Comparison of ENCODE assay signal across 14 cellular contexts in the genomic region with DNA sequence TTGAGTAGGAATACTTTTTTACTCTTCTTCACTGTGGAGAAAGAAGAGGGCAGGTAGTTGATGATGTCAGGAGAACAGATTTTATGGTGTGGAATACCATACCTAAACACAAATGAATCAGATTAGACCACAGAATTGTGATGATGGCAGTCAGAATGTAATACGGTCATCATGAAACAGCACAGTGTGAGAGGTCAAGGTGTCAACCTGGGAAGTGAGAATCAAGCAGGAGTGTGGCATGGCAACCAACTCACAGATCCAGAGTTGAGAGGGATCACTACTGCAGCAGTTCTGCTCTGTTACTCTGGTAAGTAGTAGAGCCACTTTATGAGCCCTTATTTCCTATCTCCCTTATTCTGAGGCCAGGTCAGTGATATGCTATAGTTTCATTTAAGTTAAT. TPM values are rescaled to one million over a fixed set of nuclear protein-coding genes. Genes with fewer than 3 reads are reported as not detected.
DNase-seq lines count a peak whose midpoint lies in the region; ATAC-seq, FAIRE-seq and TF ChIP-seq lines count a peak whose summit lies in the region.
"Had no signal": no experiment of that assay in that cellular context is flagged by ENCODE, and none has a peak within 500 bp of the region (broad histone marks: within the 10 kb centered on the region; RNA-seq: fewer than 3 reads in every experiment).

No MANE protein-coding gene starts in this region.

- H3K27ac ChIP-seq in K562 (ENCODE audit: extremely low read depth, low read depth, low read length) = no peak overlapping the region
- H3K27ac ChIP-seq: heart left ventricle, thyroid gland had no signal

- ATAC-seq in natural killer cell treated with Interleukin-12 subunit alpha and Interleukin-12 subunit beta and Interleukin-15 and Interleukin-18, amount 100 ng/mL, for 72 hours = peak; percentile 52 to 70
- ATAC-seq in natural killer cell = no peak
- ATAC-seq in HG02973 (IDR thresholded peaks at IDR 0.05; ENCODE audit: unreplicated experiment) = peak; percentile 76
- peak; percentile 28; the same call in 1 of the 3 replicates for ATAC-seq in K562
- ATAC-seq in stimulated activated naive CD8-positive, alpha-beta T cell treated with anti-CD3 and anti-CD28 coated beads, Interleukin-15, amount 100 ng/mL, for 72 hours = peak; percentile 79
- ATAC-seq in HG03139 (IDR thresholded peaks at IDR 0.05; ENCODE audit: unreplicated experiment) = no peak
- ATAC-seq: heart left ventricle had no signal

- TF ChIP-seq CTCF in natural killer cell (IDR thresholded peaks at IDR 0.05) = no peak
- no peak for TF ChIP-seq CTCF in K562 (IDR thresholded peaks at IDR 0.05 in 2 of 3, conservative IDR thresholded peaks at IDR 0.05 in 1 of 3; ENCODE audit: insufficient read depth in 2 of 3, low read depth in 1 of 3, low read length in 3 of 3)

- FAIRE-seq in K562 (lab: Jason Lieb, UNC) = no peak
- FAIRE-seq: TTC549 had no signal

- peaks cover 15% of the 10 kb centered on the region for H3K36me3 Mint-ChIP-seq in natural killer cell treated with Interleukin-12 subunit alpha and Interleukin-12 subunit beta and Interleukin-15 and Interleukin-18, amount 100 ng/mL, for 72 hours
- peaks cover 23% of the 10 kb centered on the region for H3K36me3 Mint-ChIP-seq in natural killer cell

- 0 out of 2 replicates have a peak, but pooled peaks cover 4% of the 10 kb centered on the region for H4K20me1 ChIP-seq in K562 (replicated peaks; ENCODE audit: control insufficient read depth, insufficient read depth, low read length)

- no peaks in the 10 kb centered on the region for H3K9me3 Mint-ChIP-seq in natural killer cell treated with Interleukin-12 subunit alpha and Interleukin-12 subunit beta and Interleukin-15 and Interleukin-18, amount 100 ng/mL, for 72 hours
- no peaks in the 10 kb centered on the region for H3K9me3 Mint-ChIP-seq in natural killer cell
- H3K9me3 Mint-ChIP-seq in stimulated activated naive CD8-positive, alpha-beta T cell treated with anti-CD3 and anti-CD28 coated beads, Interleukin-15, amount 100 ng/mL, for 72 hours = no peaks in the 10 kb centered on the region

- no peaks in the 10 kb centered on the region for H3K27me3 ChIP-seq in K562 (ENCODE audit: control insufficient read depth in 2 of 2, insufficient read depth in 2 of 2, low read length in 2 of 2)
- H3K27me3 ChIP-seq: heart left ventricle, thyroid gland had no signal

- in situ Hi-C loops in K562 (cut with MboI) = no loop called here

- TF ChIP-seq POLR2A in K562 (conservative IDR thresholded peaks at IDR 0.05) = no peak

- H3K4me1 ChIP-seq in K562 (replicated peaks in 1 of 2; ENCODE audit: control insufficient read depth in 2 of 2, insufficient read depth in 2 of 2, low read length in 2 of 2) = no peaks in the 10 kb centered on the region
- H3K4me1 ChIP-seq: heart left ventricle, thyroid gland had no signal

- H2AFZ ChIP-seq in K562 (ENCODE audit: low read depth, low read length) = no peak overlapping the region

- H3K9me3 ChIP-seq in K562 (replicated peaks; ENCODE audit: control insufficient read depth, insufficient read depth, low read depth, low read length) = no peaks in the 10 kb centered on the region
- H3K9me3 ChIP-seq: heart left ventricle, thyroid gland had no signal

- BruUV-seq in K562 (replicated peaks; lab: Mats Ljungman, UMichigan) = no TSS peak

- H3K36me3 ChIP-seq in K562 (ENCODE audit: control insufficient read depth, insufficient read depth, low read length) = peaks cover 46% of the 10 kb centered on the region

- no peak overlapping the region for H3K4me2 ChIP-seq in K562 (ENCODE audit: insufficient read depth, low read length)

- no peaks in the 10 kb centered on the region for H3K79me2 ChIP-seq in K562 (ENCODE audit: control insufficient read depth, insufficient read depth, low read length)

- no peak for DNase-seq in natural killer cell treated with Interleukin-12 subunit alpha and Interleukin-12 subunit beta and Interleukin-15 and Interleukin-18, amount 100 ng/mL, for 72 hours (ENCODE audit: low spot score)
- no peak for DNase-seq in natural killer cell
- no peak for DNase-seq in K562 (ENCODE audit: extremely low read depth in 1 of 4, low spot score in 3 of 4)
- peak in 1 of 2 donors; percentile 11 for DNase-seq in stimulated activated naive CD8-positive, alpha-beta T cell treated with anti-CD3 and anti-CD28 coated beads, Interleukin-15, amount 100 ng/mL, for 72 hours
- DNase-seq in AG08395 (ENCODE audit: low spot score) = no peak
- no peak for DNase-seq in GM03348 (ENCODE audit: low spot score)
- DNase-seq: amygdala, cortex of kidney, heart left ventricle, thyroid gland had no signal

- POLR2A ChIA-PET in K562 (lab: Yijun Ruan, JAX) = no interaction called here

- TF ChIP-seq RAD21 in K562 (CRISPR knock-in tag; conservative IDR thresholded peaks at IDR 0.05 in 1 of 2, IDR thresholded peaks at IDR 0.05 in 1 of 2) = no peak

- WGBS in K562 (ENCODE audit: insufficient coverage, low coverage, missing lambda C conversion rate) = 60% methylated on average over 1 of the region's 1 CpG

- intact Hi-C loops in natural killer cell (cut with micrococcal nuclease) = no loop called here
- intact Hi-C loops in K562 (cut with micrococcal nuclease) = no loop called here

- H3K4me3 Mint-ChIP-seq in natural killer cell treated with Interleukin-12 subunit alpha and Interleukin-12 subunit beta and Interleukin-15 and Interleukin-18, amount 100 ng/mL, for 72 hours = no peak overlapping the region
- H3K4me3 Mint-ChIP-seq in natural killer cell = no peak overlapping the region
- no peak overlapping the region for H3K4me3 Mint-ChIP-seq in stimulated activated naive CD8-positive, alpha-beta T cell treated with anti-CD3 and anti-CD28 coated beads, Interleukin-15, amount 100 ng/mL, for 72 hours

- CTCF ChIA-PET in K562 (lab: Yijun Ruan, JAX; ENCODE audit: low intra/inter-chr PET ratio) = no interaction called here

- H3K4me3 ChIP-seq in K562 = no peak overlapping the region
- H3K4me3 ChIP-seq: heart left ventricle, thyroid gland had no signal

- H3K9me1 ChIP-seq in K562 (ENCODE audit: control insufficient read depth, insufficient read depth, low read length) = no peaks in the 10 kb centered on the region

- H3K4me1 Mint-ChIP-seq in natural killer cell treated with Interleukin-12 subunit alpha and Interleukin-12 subunit beta and Interleukin-15 and Interleukin-18, amount 100 ng/mL, for 72 hours (ENCODE audit: low read depth in 2 of 2) = peaks cover 6 to 9% of the 10 kb centered on the region in 2 donors
- H3K4me1 Mint-ChIP-seq in natural killer cell = no peaks in the 10 kb centered on the region
- peaks cover 18% of the 10 kb centered on the region for H3K4me1 Mint-ChIP-seq in stimulated activated naive CD8-positive, alpha-beta T cell treated with anti-CD3 and anti-CD28 coated beads, Interleukin-15, amount 100 ng/mL, for 72 hours

- H3K27ac Mint-ChIP-seq in natural killer cell treated with Interleukin-12 subunit alpha and Interleukin-12 subunit beta and Interleukin-15 and Interleukin-18, amount 100 ng/mL, for 72 hours = no peak overlapping the region
- H3K27ac Mint-ChIP-seq in natural killer cell = peak overlapping the region in 1 of 2 donors; percentile 59
- H3K27ac Mint-ChIP-seq in stimulated activated naive CD8-positive, alpha-beta T cell treated with anti-CD3 and anti-CD28 coated beads, Interleukin-15, amount 100 ng/mL, for 72 hours = no peak overlapping the region
- H3K27ac Mint-ChIP-seq: progenitor cell of endocrine pancreas had no signal

- no peak overlapping the region for H3K9ac ChIP-seq in K562 (ENCODE audit: insufficient read depth in 1 of 2, low read depth in 2 of 2, low read length in 2 of 2)

- TF ChIP-seq EP300 in K562 (IDR thresholded peaks at IDR 0.05; ENCODE audit: low read length) = no peak

- H3K27me3 Mint-ChIP-seq in natural killer cell treated with Interleukin-12 subunit alpha and Interleukin-12 subunit beta and Interleukin-15 and Interleukin-18, amount 100 ng/mL, for 72 hours = no peaks in the 10 kb centered on the region
- H3K27me3 Mint-ChIP-seq in natural killer cell (ENCODE audit: low read depth in 2 of 2) = no peaks in the 10 kb centered on the region
- no peaks in the 10 kb centered on the region for H3K27me3 Mint-ChIP-seq in stimulated activated naive CD8-positive, alpha-beta T cell treated with anti-CD3 and anti-CD28 coated beads, Interleukin-15, amount 100 ng/mL, for 72 hours
- H3K27me3 Mint-ChIP-seq: progenitor cell of endocrine pancreas had no signal

TF ChIP-seq in K562, 482 proteins besides CTCF, POLR2A, EP300 and RAD21 (continues in another document):
- TF ChIP-seq FOXJ3 (CRISPR knock-in tag; IDR thresholded peaks at IDR 0.05) (no peak), BCL6 (CRISPR knock-in tag; IDR thresholded peaks at IDR 0.05) (no peak), MEF2D (tag; conservative IDR thresholded peaks at IDR 0.05; ENCODE audit: low read depth) (no peak), ZNF165 (CRISPR knock-in tag; IDR thresholded peaks at IDR 0.05; ENCODE audit: borderline replicate concordance) (no peak)

RNA-seq across cellular contexts. Expression of gene METTL14, which starts 27.7 kb away (rescaled TPM):
- total RNA-seq in natural killer cell treated with Interleukin-12 subunit alpha and Interleukin-12 subunit beta and Interleukin-15 and Interleukin-18, amount 100 ng/mL, for 72 hours = 10 to 100 TPM; 38.9 to 53.7 TPM
- total RNA-seq in natural killer cell (10 to 100 TPM; 50.2 to 57.5 (median 51.9) TPM), K562 (2014; rRNA removed) (20.2 and 20.4 TPM in 2 replicates), K562 (2014; rRNA removed; fragmentation: Illumina TruSeq; extraction: Trizol) (30.7 and 36.0 TPM in 2 replicates), K562 (2015; rRNA removed; fragmentation: Illumina TruSeq; extraction: Trizol) (28.2 and 42.4 TPM in 2 replicates), K562 (2021) (33.9 and 41.0 TPM in 2 replicates)
- 17.7 and 37.4 TPM in 2 replicates for total RNA-seq in K562 (2011; cell fraction: chromatin; rRNA removed; ENCODE audit: low replicate concordance)
- total RNA-seq in K562 (2011; cell fraction: nucleolus; rRNA removed) = 7.2 and 10.0 TPM in 2 replicates
- total RNA-seq in K562 (2011; cell fraction: nucleoplasm; rRNA removed) = 9.6 and 11.1 TPM in 2 replicates
- polyA plus RNA-seq in K562 (2011; rRNA removed) (20.7 and 27.7 TPM in 2 replicates), K562 (2014; fragmentation: Illumina TruSeq; extraction: Trizol) (26.8 and 32.9 TPM in 2 replicates), K562 (2014; fragmentation: Nextera tagmentation; extraction: Ambion mirVana) (10 to 100 TPM; 16.7 to 27.2 TPM), K562 (2014; rRNA removed) (23.4 and 30.5 TPM in 2 replicates)
- 3.9 and 8.4 TPM in 2 replicates for polyA plus RNA-seq in K562 (2011; cell fraction: cytosol; rRNA removed)
- 13.7 and 14.9 TPM in 2 replicates for polyA plus RNA-seq in K562 (2011; cell fraction: nucleus; rRNA removed)
- 13.0 and 16.8 TPM in 2 replicates for polyA plus RNA-seq in K562 (2012)
- 24.4 and 28.2 TPM in 2 replicates for polyA minus RNA-seq in K562 (2011; rRNA and poly(A)+ RNA removed)
- 4.3 and 5.8 TPM in 2 replicates for polyA minus RNA-seq in K562 (2011; cell fraction: cytosol; rRNA and poly(A)+ RNA removed)
- polyA minus RNA-seq in K562 (2011; cell fraction: nucleus; rRNA and poly(A)+ RNA removed) = 12.0 and 22.4 TPM in 2 replicates

Comparison
In these comparisons a context has a peak if more than half of its experiments do, and no peak if none do; other contexts are left out.
1. ATAC-seq: peak in natural killer cell treated with Interleukin-12 subunit alpha and Interleukin-12 subunit beta and Interleukin-15 and Interleukin-18, amount 100 ng/mL, for 72 hours (2 of 2), HG02973 (single experiment), K562 (single experiment) and stimulated activated naive CD8-positive, alpha-beta T cell treated with anti-CD3 and anti-CD28 coated beads, Interleukin-15, amount 100 ng/mL, for 72 hours (single experiment); none in natural killer cell (0 of 3) and HG03139 (single experiment).